Comparison of ENCODE assay signal across 8 cellular contexts in genomic region chr14:75147423-75148071, GRCh38. TPM values are rescaled to one million over a fixed set of nuclear protein-coding genes. Genes with fewer than 3 reads are reported as not detected.
DNase-seq lines count a peak whose midpoint lies in the region; ATAC-seq and TF ChIP-seq lines count a peak whose summit lies in the region.

No MANE protein-coding gene starts in this region.

- H3K27ac ChIP-seq in neutrophil, result peak overlapping the region; percentile 93

- peak; percentile 14; the same call in 1 of the 2 replicates for TF ChIP-seq CTCF in GM12875 (IDR thresholded peaks at IDR 0.05; ENCODE audit: borderline replicate concordance, insufficient read depth, low read depth, low read length)
- TF ChIP-seq CTCF in WTC11 (IDR thresholded peaks at IDR 0.05), result no peak
- no peak for TF ChIP-seq CTCF in neutrophil (IDR thresholded peaks at IDR 0.05)

- H3K9me3 ChIP-seq in neutrophil, result no peaks in the 10 kb centered on the region

- peaks cover 35 to 54% of the 10 kb centered on the region in 2 experiments for H3K4me1 ChIP-seq in neutrophil (ENCODE audit: control insufficient read depth in 1 of 2, insufficient read depth in 1 of 2, low read depth in 1 of 2, low read length in 1 of 2)

- ATAC-seq in WTC11 (peak; percentile 98), GM21717 (IDR thresholded peaks at IDR 0.05; ENCODE audit: unreplicated experiment) (no peak), GM21381 (IDR thresholded peaks at IDR 0.05; ENCODE audit: unreplicated experiment) (no peak), HG03354 (IDR thresholded peaks at IDR 0.05; ENCODE audit: poor library complexity, severe bottlenecking, unreplicated experiment) (no peak)

- POLR2A ChIA-PET in WTC11 (lab: Charles Lee), result interaction anchor here (0.5 to 0.8 kb wide), 2 partner anchors 112 to 123 kb away, joined by 5 to 7 read pairs; no protein-coding TSS in a partner anchor

- no peak overlapping the region for H3K4me3 Mint-ChIP-seq in WTC11

- H3K27ac Mint-ChIP-seq in WTC11, result peak overlapping the region; percentile 91

- H3K36me3 ChIP-seq in neutrophil, result no peaks in the 10 kb centered on the region

- peaks cover 17% of the 10 kb centered on the region for H3K4me1 Mint-ChIP-seq in WTC11

- CTCF ChIA-PET in WTC11 (lab: Charles Lee), result no interaction called here

- peaks cover 33% of the 10 kb centered on the region for H3K36me3 Mint-ChIP-seq in WTC11

- no peaks in the 10 kb centered on the region for H3K27me3 Mint-ChIP-seq in WTC11 (ENCODE audit: low read depth)

- H3K4me3 ChIP-seq in GM12875 (ENCODE audit: low read depth, low read length) (no peak overlapping the region), neutrophil (ENCODE audit: low read depth in 1 of 2, low read length in 1 of 2) (no peak overlapping the region)

- DNase-seq in WTC11 (ENCODE audit: low spot score) (peak; percentile 55), globus pallidus (ENCODE audit: low spot score) (peak; percentile 97), NCI-H2196 treated with DMSO at 0.1 percent for 48 hours (lab: John Stamatoyannopoulos, UW; ENCODE audit: unreplicated experiment) (no peak)

- no peaks in the 10 kb centered on the region for H3K27me3 ChIP-seq in neutrophil

- H3K9me3 Mint-ChIP-seq in WTC11, result no peaks in the 10 kb centered on the region

TF ChIP-seq in WTC11, 78 proteins besides CTCF, POLR2A, EP300 and RAD21 (continues in another document):
- TF ChIP-seq ZNF138 (CRISPR knock-in tag; conservative IDR thresholded peaks at IDR 0.05) (no peak), MYBL2 (CRISPR knock-in tag; IDR thresholded peaks at IDR 0.05) (no peak), ERG (CRISPR knock-in tag; IDR thresholded peaks at IDR 0.05) (no peak), AFF4 (CRISPR knock-in tag; IDR thresholded peaks at IDR 0.05; ENCODE audit: borderline replicate concordance) (no peak), E2F1 (CRISPR knock-in tag; IDR thresholded peaks at IDR 0.05) (no peak), TEAD4 (CRISPR knock-in tag; IDR thresholded peaks at IDR 0.05) (no peak), ZNF121 (CRISPR knock-in tag; IDR thresholded peaks at IDR 0.05) (no peak), IRF2 (CRISPR knock-in tag; IDR thresholded peaks at IDR 0.05; ENCODE audit: borderline replicate concordance, low read depth) (no peak), SMAD4 (CRISPR knock-in tag; IDR thresholded peaks at IDR 0.05) (no peak), CREB1 (CRISPR knock-in tag; IDR thresholded peaks at IDR 0.05) (no peak), ESRRA (CRISPR knock-in tag; IDR thresholded peaks at IDR 0.05; ENCODE audit: borderline replicate concordance) (no peak), PREB (CRISPR knock-in tag; IDR thresholded peaks at IDR 0.05; ENCODE audit: borderline replicate concordance) (no peak), PRRX2 (CRISPR knock-in tag; IDR thresholded peaks at IDR 0.05) (no peak), NFATC4 (CRISPR knock-in tag; IDR thresholded peaks at IDR 0.05) (no peak)
- TF ChIP-seq, protein P1, sequence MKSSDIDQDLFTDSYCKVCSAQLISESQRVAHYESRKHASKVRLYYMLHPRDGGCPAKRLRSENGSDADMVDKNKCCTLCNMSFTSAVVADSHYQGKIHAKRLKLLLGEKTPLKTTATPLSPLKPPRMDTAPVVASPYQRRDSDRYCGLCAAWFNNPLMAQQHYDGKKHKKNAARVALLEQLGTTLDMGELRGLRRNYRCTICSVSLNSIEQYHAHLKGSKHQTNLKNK (CRISPR knock-in tag; IDR thresholded peaks at IDR 0.05), result no peak
- TF ChIP-seq, protein P2, sequence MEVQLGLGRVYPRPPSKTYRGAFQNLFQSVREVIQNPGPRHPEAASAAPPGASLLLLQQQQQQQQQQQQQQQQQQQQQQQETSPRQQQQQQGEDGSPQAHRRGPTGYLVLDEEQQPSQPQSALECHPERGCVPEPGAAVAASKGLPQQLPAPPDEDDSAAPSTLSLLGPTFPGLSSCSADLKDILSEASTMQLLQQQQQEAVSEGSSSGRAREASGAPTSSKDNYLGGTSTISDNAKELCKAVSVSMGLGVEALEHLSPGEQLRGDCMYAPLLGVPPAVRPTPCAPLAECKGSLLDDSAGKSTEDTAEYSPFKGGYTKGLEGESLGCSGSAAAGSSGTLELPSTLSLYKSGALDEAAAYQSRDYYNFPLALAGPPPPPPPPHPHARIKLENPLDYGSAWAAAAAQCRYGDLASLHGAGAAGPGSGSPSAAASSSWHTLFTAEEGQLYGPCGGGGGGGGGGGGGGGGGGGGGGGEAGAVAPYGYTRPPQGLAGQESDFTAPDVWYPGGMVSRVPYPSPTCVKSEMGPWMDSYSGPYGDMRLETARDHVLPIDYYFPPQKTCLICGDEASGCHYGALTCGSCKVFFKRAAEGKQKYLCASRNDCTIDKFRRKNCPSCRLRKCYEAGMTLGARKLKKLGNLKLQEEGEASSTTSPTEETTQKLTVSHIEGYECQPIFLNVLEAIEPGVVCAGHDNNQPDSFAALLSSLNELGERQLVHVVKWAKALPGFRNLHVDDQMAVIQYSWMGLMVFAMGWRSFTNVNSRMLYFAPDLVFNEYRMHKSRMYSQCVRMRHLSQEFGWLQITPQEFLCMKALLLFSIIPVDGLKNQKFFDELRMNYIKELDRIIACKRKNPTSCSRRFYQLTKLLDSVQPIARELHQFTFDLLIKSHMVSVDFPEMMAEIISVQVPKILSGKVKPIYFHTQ (CRISPR knock-in tag; IDR thresholded peaks at IDR 0.05), result no peak
- TF ChIP-seq, protein P3, sequence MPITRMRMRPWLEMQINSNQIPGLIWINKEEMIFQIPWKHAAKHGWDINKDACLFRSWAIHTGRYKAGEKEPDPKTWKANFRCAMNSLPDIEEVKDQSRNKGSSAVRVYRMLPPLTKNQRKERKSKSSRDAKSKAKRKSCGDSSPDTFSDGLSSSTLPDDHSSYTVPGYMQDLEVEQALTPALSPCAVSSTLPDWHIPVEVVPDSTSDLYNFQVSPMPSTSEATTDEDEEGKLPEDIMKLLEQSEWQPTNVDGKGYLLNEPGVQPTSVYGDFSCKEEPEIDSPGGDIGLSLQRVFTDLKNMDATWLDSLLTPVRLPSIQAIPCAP (CRISPR knock-in tag; IDR thresholded peaks at IDR 0.05), result no peak

RNA-seq across cellular contexts. Expression of gene NEK9, which starts 20.7 kb away (rescaled TPM):
- total RNA-seq in WTC11 (2021), result 50.8 to 60.5 TPM (median 59.1 TPM) in 3 replicates

RNA-seq across cellular contexts. Expression of gene TMED10, which starts 28.9 kb away (rescaled TPM):
- total RNA-seq in WTC11 (2021), result 214 to 234 TPM (median 220 TPM) in 3 replicates
